12 cellular contexts compared by ENCODE assay signal in the genomic region with DNA sequence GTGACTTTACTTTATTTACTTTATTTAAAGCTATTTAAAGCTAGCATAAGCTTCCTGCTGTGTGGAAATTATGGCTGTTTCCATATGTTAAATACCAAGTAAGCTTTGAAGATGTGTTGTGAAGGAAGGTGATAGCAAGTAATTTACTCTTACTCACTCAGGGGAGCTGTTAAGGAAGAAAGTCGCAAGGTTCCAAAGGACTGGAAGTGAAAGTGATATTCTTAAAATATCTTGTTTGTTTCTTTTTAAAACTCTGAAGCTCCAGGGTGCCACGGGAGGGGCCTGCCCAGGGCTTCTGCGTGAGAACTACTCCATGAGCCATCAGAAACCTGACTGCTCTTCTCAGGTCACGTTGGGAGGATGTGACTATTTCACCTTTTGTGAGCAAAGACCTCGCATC.
DNase-seq lines count a peak whose midpoint lies in the region; ATAC-seq and TF ChIP-seq lines count a peak whose summit lies in the region.
"Had no signal": no experiment of that assay in that cellular context is flagged by ENCODE, and none has a peak within 500 bp of the region (broad histone marks: within the 10 kb centered on the region; RNA-seq: fewer than 3 reads in every experiment).

No MANE protein-coding gene starts in this region.

- no peak overlapping the region for H3K9ac ChIP-seq in mesendoderm (ENCODE audit: low read length)

- peaks cover 8% of the 10 kb centered on the region for H3K79me1 ChIP-seq in mesendoderm (ENCODE audit: low read length)

- H3K4ac ChIP-seq in mesendoderm (ENCODE audit: low read depth, low read length): no peak overlapping the region

- H2BK120ac ChIP-seq in mesendoderm (ENCODE audit: low read depth, low read length): no peak overlapping the region

- H3K79me2 ChIP-seq in mesendoderm (ENCODE audit: control insufficient read depth, insufficient read depth, low read length): peaks cover 6% of the 10 kb centered on the region

- H3K27me3 ChIP-seq in mesendoderm (ENCODE audit: insufficient read depth, low read length, poor library complexity): no peaks in the 10 kb centered on the region
- H3K27me3 ChIP-seq: neutrophil had no signal

- no peak overlapping the region for H2AK5ac ChIP-seq in mesendoderm (ENCODE audit: low read length)

- H3K4me3 ChIP-seq in mesendoderm (ENCODE audit: low read length): no peak overlapping the region

- no peak overlapping the region for H3K4me2 ChIP-seq in mesendoderm (ENCODE audit: low read length)

- no peak overlapping the region for H2BK15ac ChIP-seq in mesendoderm (replicated peaks; ENCODE audit: low read depth)

- H3K27ac ChIP-seq in VCaP (peak overlapping the region; percentile 70; the same call in 1 of the 2 replicates), mesendoderm (ENCODE audit: low read depth, low read length) (no peak overlapping the region)
- H3K27ac ChIP-seq: neutrophil had no signal

- no peak overlapping the region for H4K5ac ChIP-seq in mesendoderm (ENCODE audit: low read length)

- ATAC-seq in GM19043 (IDR thresholded peaks at IDR 0.05; ENCODE audit: low read depth, unreplicated experiment) (peak; percentile 49), HG03196 (IDR thresholded peaks at IDR 0.05; ENCODE audit: unreplicated experiment) (no peak), GM19328 (IDR thresholded peaks at IDR 0.05; ENCODE audit: unreplicated experiment) (no peak)

- H3K23ac ChIP-seq in mesendoderm (ENCODE audit: low read length): no peak overlapping the region

- H4K8ac ChIP-seq in mesendoderm (ENCODE audit: low read depth, low read length): no peak overlapping the region

- H3K56ac ChIP-seq in mesendoderm (ENCODE audit: low read length): no peak overlapping the region

- peaks cover 8% of the 10 kb centered on the region for H3K4me1 ChIP-seq in mesendoderm (ENCODE audit: control insufficient read depth, low read depth, low read length)

- no peaks in the 10 kb centered on the region for H3K36me3 ChIP-seq in mesendoderm (ENCODE audit: control insufficient read depth, insufficient read depth, low read length)
- H3K36me3 ChIP-seq: neutrophil had no signal

- no peak overlapping the region for H2BK5ac ChIP-seq in mesendoderm (ENCODE audit: low read length)

- TF ChIP-seq CTCF in VCaP (conservative IDR thresholded peaks at IDR 0.05): no peak

- intact Hi-C loops in head of caudate nucleus (cut with DNase I): loop anchor here (10.0 kb wide), 1 partner anchor 122 kb away; no protein-coding TSS in a partner anchor

- peak; percentile 33 for DNase-seq in CD1c-positive myeloid dendritic cell (ENCODE audit: extremely low spot score)
- peak; percentile 24 for DNase-seq in mesendoderm
- DNase-seq in occipital lobe (lab: John Stamatoyannopoulos, UW): no peak
- DNase-seq in head of caudate nucleus: no peak
- DNase-seq: activated T-cell treated with anti-CD3 and anti-CD28 coated beads, Interleukin-2, amount 50 U/mL, for 24 hours; DMS 273 treated with DMSO at 0.1 percent for 48 hours; NCI-H2107 had no signal

- no peak overlapping the region for H3K18ac ChIP-seq in mesendoderm (ENCODE audit: low read length)

- WGBS in mesendoderm (ENCODE audit: extremely low coverage, insufficient coverage, low lambda C conversion rate): no CpG with 5 or more reads among the region's 5 CpGs

Comparison
In these comparisons a context has a peak if more than half of its experiments do, and no peak if none do; other contexts are left out.
1. DNase-seq: peak in CD1c-positive myeloid dendritic cell (single experiment) and mesendoderm (single experiment); none in occipital lobe (single experiment) and head of caudate nucleus (0 of 42).